1 cellular context compared by ENCODE assay signal in genomic region chr1:94383966-94384408, GRCh38.
TF ChIP-seq lines count a peak whose summit lies in the region.

No MANE protein-coding gene starts in this region.

TF ChIP-seq in HepG2, 621 proteins besides CTCF, POLR2A, EP300 and RAD21 (continued from another document and continues in another):
- TF ChIP-seq THAP9 (CRISPR knock-in tag; IDR thresholded peaks at IDR 0.05; ENCODE audit: borderline replicate concordance) (no peak), TP53 (CRISPR knock-in tag; conservative IDR thresholded peaks at IDR 0.05) (no peak), DPF2 (CRISPR knock-in tag; IDR thresholded peaks at IDR 0.05; ENCODE audit: borderline replicate concordance, low read depth) (peak; percentile 95), ZNF207 (IDR thresholded peaks at IDR 0.05; ENCODE audit: borderline replicate concordance) (no peak), MIXL1 (CRISPR knock-in tag; IDR thresholded peaks at IDR 0.05) (peak; percentile 97), POGK (CRISPR knock-in tag; conservative IDR thresholded peaks at IDR 0.05) (no peak), RORA (CRISPR knock-in tag; IDR thresholded peaks at IDR 0.05) (0 out of 2 replicates have a peak, but pooled peaks have one; percentile 13), FOXO1 (CRISPR knock-in tag; IDR thresholded peaks at IDR 0.05) (peak; percentile 94), ZNF768 (CRISPR knock-in tag; IDR thresholded peaks at IDR 0.05) (no peak), ZMYM4 (CRISPR knock-in tag; IDR thresholded peaks at IDR 0.05) (peak; percentile 82), PCBP1 (IDR thresholded peaks at IDR 0.05; ENCODE audit: borderline replicate concordance, low read depth, low read length) (no peak), ZNF224 (CRISPR knock-in tag; IDR thresholded peaks at IDR 0.05) (no peak), ZBTB42 (CRISPR knock-in tag; IDR thresholded peaks at IDR 0.05) (no peak), ZSCAN31 (CRISPR knock-in tag; IDR thresholded peaks at IDR 0.05; ENCODE audit: low read depth) (no peak), ZNF333 (CRISPR knock-in tag; IDR thresholded peaks at IDR 0.05; ENCODE audit: borderline replicate concordance) (no peak), YY1 (IDR thresholded peaks at IDR 0.05; ENCODE audit: insufficient read depth, insufficient replicate concordance, low read depth, low read length) (no peak), SMARCE1 (IDR thresholded peaks at IDR 0.05; ENCODE audit: borderline replicate concordance) (no peak), U2AF1 (optimal IDR thresholded peaks at IDR 0.05; ENCODE audit: low read depth, low read length) (no peak), RXRA (CRISPR knock-in tag; IDR thresholded peaks at IDR 0.05) (peak; percentile 68; the same call in 1 of the 2 replicates), DR1 (CRISPR knock-in tag; IDR thresholded peaks at IDR 0.05) (no peak; the same call in 1 of the 2 replicates), GMEB2 (CRISPR knock-in tag; IDR thresholded peaks at IDR 0.05; ENCODE audit: low read depth) (no peak), NFRKB (IDR thresholded peaks at IDR 0.05) (no peak), SP1 (IDR thresholded peaks at IDR 0.05) (no peak), SP1 (CRISPR knock-in tag; IDR thresholded peaks at IDR 0.05) (peak; percentile 17; the same call in 1 of the 2 replicates), ZNF234 (CRISPR knock-in tag; conservative IDR thresholded peaks at IDR 0.05) (no peak), GLI4 (CRISPR knock-in tag; IDR thresholded peaks at IDR 0.05; ENCODE audit: borderline replicate concordance) (no peak), ZHX1 (CRISPR knock-in tag; IDR thresholded peaks at IDR 0.05; ENCODE audit: low read depth) (peak; percentile 98), ZKSCAN8 (CRISPR knock-in tag; IDR thresholded peaks at IDR 0.05; ENCODE audit: borderline replicate concordance) (peak; percentile 93; the same call in 1 of the 2 replicates), ESRRA (CRISPR knock-in tag; IDR thresholded peaks at IDR 0.05; ENCODE audit: low read depth) (peak; percentile 89), SNAPC4 (CRISPR knock-in tag; IDR thresholded peaks at IDR 0.05) (no peak), ZNF468 (CRISPR knock-in tag; IDR thresholded peaks at IDR 0.05) (no peak), YEATS4 (CRISPR knock-in tag; IDR thresholded peaks at IDR 0.05; ENCODE audit: borderline replicate concordance) (no peak), ZNF274 (CRISPR knock-in tag; IDR thresholded peaks at IDR 0.05) (no peak), POGZ (CRISPR knock-in tag; IDR thresholded peaks at IDR 0.05) (peak; percentile 86), ZNF841 (CRISPR knock-in tag; IDR thresholded peaks at IDR 0.05; ENCODE audit: borderline replicate concordance) (no peak), ZNF672 (CRISPR knock-in tag; IDR thresholded peaks at IDR 0.05) (no peak), ZNF136 (CRISPR knock-in tag; IDR thresholded peaks at IDR 0.05; ENCODE audit: low read depth) (no peak), ELF1 (CRISPR knock-in tag; IDR thresholded peaks at IDR 0.05) (peak; percentile 34; the same call in 1 of the 2 replicates), WIZ (CRISPR knock-in tag; IDR thresholded peaks at IDR 0.05) (no peak), GTF2F1 (IDR thresholded peaks at IDR 0.05; ENCODE audit: low read length) (no peak), ZSCAN12 (CRISPR knock-in tag; IDR thresholded peaks at IDR 0.05) (no peak), ZNF501 (CRISPR knock-in tag; IDR thresholded peaks at IDR 0.05) (no peak), ZBTB8A (CRISPR knock-in tag; IDR thresholded peaks at IDR 0.05; ENCODE audit: borderline replicate concordance, low read depth) (no peak), HMG20B (CRISPR knock-in tag; conservative IDR thresholded peaks at IDR 0.05) (peak; percentile 81), CCDC6 (CRISPR knock-in tag; IDR thresholded peaks at IDR 0.05) (peak; percentile 55; the same call in 1 of the 2 replicates), KDM6A (CRISPR knock-in tag; IDR thresholded peaks at IDR 0.05; ENCODE audit: low read depth) (peak; percentile 98), SIN3B (IDR thresholded peaks at IDR 0.05; ENCODE audit: low read length) (no peak), ZNF343 (CRISPR knock-in tag; IDR thresholded peaks at IDR 0.05) (no peak), FOXA3 (CRISPR knock-in tag; IDR thresholded peaks at IDR 0.05) (peak; percentile 94), BCL6 (CRISPR knock-in tag; IDR thresholded peaks at IDR 0.05) (peak; percentile 80), ZBTB25 (CRISPR knock-in tag; IDR thresholded peaks at IDR 0.05) (no peak; the same call in 1 of the 2 replicates), MED1 (CRISPR knock-in tag; IDR thresholded peaks at IDR 0.05) (peak; percentile 95), CSRNP2 (CRISPR knock-in tag; conservative IDR thresholded peaks at IDR 0.05; ENCODE audit: low read depth) (no peak), FOXM1 (CRISPR knock-in tag; IDR thresholded peaks at IDR 0.05) (no peak), KLF16 (CRISPR knock-in tag; IDR thresholded peaks at IDR 0.05) (peak in 1 of 2 experiments; percentile 73; a peak in 2 of 4 replicates)
